ENCODE assay signal across 8 cellular contexts in genomic region chr17:57860414-57860999, GRCh38.
A peak's percentile ranks its signal among the peaks of the same experiment; 100 is the strongest.
DNase-seq lines count a peak whose midpoint lies in the region; ATAC-seq and TF ChIP-seq lines count a peak whose summit lies in the region.

No MANE protein-coding gene starts in this region.

- no peaks in the 10 kb centered on the region for H4K20me1 ChIP-seq in MM.1S (ENCODE audit: insufficient read depth, low read length)

- peaks cover 33% of the 10 kb centered on the region for H3K36me3 Mint-ChIP-seq in dendritic cell treated with granulocyte-macrophage colony-stimulating factor and Interleukin-4, amounts not matched to agents 40 ng/mL and 50 ng/mL, for 4 days (ENCODE audit: low read depth)

- peaks cover 22% of the 10 kb centered on the region for H3K27me3 Mint-ChIP-seq in dendritic cell treated with granulocyte-macrophage colony-stimulating factor and Interleukin-4, amounts not matched to agents 40 ng/mL and 50 ng/mL, for 4 days

- H3K4me3 Mint-ChIP-seq in dendritic cell treated with granulocyte-macrophage colony-stimulating factor and Interleukin-4, amounts not matched to agents 40 ng/mL and 50 ng/mL, for 4 days, result peak overlapping the region; percentile 84

- H3K4me1 Mint-ChIP-seq in dendritic cell treated with granulocyte-macrophage colony-stimulating factor and Interleukin-4, amounts not matched to agents 40 ng/mL and 50 ng/mL, for 4 days (ENCODE audit: low read depth), result peaks cover 44% of the 10 kb centered on the region

- H3K4me2 ChIP-seq in MM.1S (ENCODE audit: low read depth, low read length), result peak overlapping the region; percentile 68; the same call in 1 of the 2 replicates
- peak overlapping the region; percentile 74 for H3K4me2 ChIP-seq in parathyroid adenoma (ENCODE audit: low read length)

- H3K27ac Mint-ChIP-seq in dendritic cell treated with granulocyte-macrophage colony-stimulating factor and Interleukin-4, amounts not matched to agents 40 ng/mL and 50 ng/mL, for 4 days, result peak overlapping the region; percentile 97

- H3K9me3 ChIP-seq in MM.1S (replicated peaks; ENCODE audit: insufficient read depth, low read length) (no peaks in the 10 kb centered on the region), parathyroid adenoma (ENCODE audit: control insufficient read depth, low read length) (no peaks in the 10 kb centered on the region)

- no peak overlapping the region for H3K9ac ChIP-seq in MM.1S (ENCODE audit: low read length)
- no peak overlapping the region for H3K9ac ChIP-seq in parathyroid adenoma

- H3K27ac ChIP-seq in MM.1S (ENCODE audit: low read length), result no peak overlapping the region
- no peak overlapping the region for H3K27ac ChIP-seq in parathyroid adenoma

- no peak for TF ChIP-seq CTCF in MM.1S (IDR thresholded peaks at IDR 0.05; ENCODE audit: low read length)
- TF ChIP-seq CTCF in parathyroid adenoma (IDR thresholded peaks at IDR 0.05), result no peak

- H3K9me2 ChIP-seq in MM.1S (replicated peaks; ENCODE audit: insufficient read depth, low read length), result no peaks in the 10 kb centered on the region

- H3K27me3 ChIP-seq in MM.1S (replicated peaks; ENCODE audit: insufficient read depth, low read length) (peaks cover 54% of the 10 kb centered on the region), parathyroid adenoma (ENCODE audit: control insufficient read depth, insufficient read depth, low read length) (no peaks in the 10 kb centered on the region)

- H3K36me3 ChIP-seq in MM.1S (replicated peaks; ENCODE audit: insufficient read depth, low read length) (no peaks in the 10 kb centered on the region), parathyroid adenoma (ENCODE audit: control insufficient read depth, insufficient read depth, low read length) (no peaks in the 10 kb centered on the region)

- H2AFZ ChIP-seq in MM.1S (ENCODE audit: low read length), result peak overlapping the region; percentile 40; the same call in 1 of the 2 replicates
- peak overlapping the region; percentile 76 for H2AFZ ChIP-seq in parathyroid adenoma

- no peak for ATAC-seq in HG02571 (IDR thresholded peaks at IDR 0.05; ENCODE audit: unreplicated experiment)

- no peaks in the 10 kb centered on the region for H3K79me2 ChIP-seq in MM.1S (ENCODE audit: low read length)
- H3K79me2 ChIP-seq in parathyroid adenoma, result no peaks in the 10 kb centered on the region

- H3F3A ChIP-seq in MM.1S (ENCODE audit: insufficient read depth, low read length), result no peaks in the 10 kb centered on the region; the same call in 1 of the 2 replicates

- H3K4me1 ChIP-seq in MM.1S (ENCODE audit: low read length) (peaks cover 8% of the 10 kb centered on the region; the same call in 1 of the 2 replicates), parathyroid adenoma (peaks cover 9% of the 10 kb centered on the region)

- H3K9me3 Mint-ChIP-seq in dendritic cell treated with granulocyte-macrophage colony-stimulating factor and Interleukin-4, amounts not matched to agents 40 ng/mL and 50 ng/mL, for 4 days, result no peaks in the 10 kb centered on the region

- 0 out of 2 replicates have a peak overlapping the region, but pooled peaks have one; percentile 5 for H3K4me3 ChIP-seq in MM.1S (ENCODE audit: low read length)
- H3K4me3 ChIP-seq in parathyroid adenoma (ENCODE audit: low read depth, low read length), result no peak overlapping the region

- intact Hi-C loops in dendritic cell treated with granulocyte-macrophage colony-stimulating factor and Interleukin-4, amounts not matched to agents 40 ng/mL and 50 ng/mL, for 4 days (cut with micrococcal nuclease), result loop anchor here (5.0 kb wide), 1 partner anchor 127 kb away; the partner anchor contains the start of gene VEZF1

- DNase-seq in COR-L47 (lab: John Stamatoyannopoulos, UW), result peak; percentile 83
- DNase-seq in MM.1S, result no peak
- DNase-seq in NOMO-1 (lab: John Stamatoyannopoulos, UW; ENCODE audit: unreplicated experiment in 2 of 2), result no peak
- no peak for DNase-seq in DMS 273 treated with DMSO at 0.1 percent for 48 hours (lab: John Stamatoyannopoulos, UW)
- DNase-seq in activated effector memory CD4-positive, alpha-beta T cell treated with anti-CD3 and anti-CD28 coated beads, Interleukin-2, amount 50 U/mL, for 16 hours, result no peak
